ENCODE assay signal across 11 cellular contexts in the genomic region with DNA sequence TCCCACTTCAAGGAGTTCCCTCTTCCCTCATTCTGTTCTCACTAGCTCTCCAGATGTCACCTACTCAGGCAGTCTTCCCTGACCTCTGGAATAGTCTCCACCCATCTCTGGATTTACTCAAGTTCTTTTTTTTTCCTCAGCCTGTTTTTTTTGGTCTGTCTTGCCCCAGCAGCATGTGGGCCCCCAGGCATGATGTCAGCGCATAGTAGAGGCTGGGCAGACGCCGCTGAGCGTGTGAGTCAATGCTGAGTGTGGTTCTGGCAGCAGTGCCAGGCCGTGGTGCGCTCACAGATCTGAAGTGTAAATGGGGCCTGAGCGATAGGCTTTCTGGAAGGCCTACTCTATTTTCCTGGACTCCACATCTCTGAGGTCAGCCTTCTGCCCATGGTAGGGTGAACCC. TPM values are rescaled to one million over a fixed set of nuclear protein-coding genes. Genes with fewer than 3 reads are reported as not detected.
A peak's percentile ranks its signal among the peaks of the same experiment; 100 is the strongest.
DNase-seq lines count a peak whose midpoint lies in the region; FAIRE-seq and TF ChIP-seq lines count a peak whose summit lies in the region.
"Had no signal": no experiment of that assay in that cellular context is flagged by ENCODE, and none has a peak within 500 bp of the region (broad histone marks: within the 10 kb centered on the region; RNA-seq: fewer than 3 reads in every experiment).

No MANE protein-coding gene starts in this region.

- H3K27ac ChIP-seq in sigmoid colon, result no peak overlapping the region

- no peak for TF ChIP-seq CTCF in sigmoid colon (IDR thresholded peaks at IDR 0.05)

- intact Hi-C loops in sigmoid colon (cut with DNase I), result no loop called here

- WGBS in sigmoid colon, 2 donors, result 83 to 85% methylated on average over 7 of the region's 7 CpGs

- no peak overlapping the region for H3K4me3 ChIP-seq in sigmoid colon

- peak; percentile 90 for DNase-seq in ELR (ENCODE audit: low read depth)
- peak; percentile 95 for DNase-seq in RCC 7860 (ENCODE audit: low spot score)
- DNase-seq in fibroblast of gingiva (ENCODE audit: low read depth), result peak; percentile 77
- peak; percentile 89 for DNase-seq in sigmoid colon
- DNase-seq in DMS114 treated with DMSO at 0.1 percent for 48 hours (lab: John Stamatoyannopoulos, UW; ENCODE audit: unreplicated experiment), result no peak
- no peak for DNase-seq in SHP77 (lab: John Stamatoyannopoulos, UW)
- DNase-seq in GDM1 (lab: John Stamatoyannopoulos, UW), result no peak
- no peak for DNase-seq in NCI-H345 treated with DMSO at 0.1 percent for 48 hours (lab: John Stamatoyannopoulos, UW; ENCODE audit: unreplicated experiment)
- DNase-seq: activated CD4-positive, alpha-beta T cell treated with anti-CD3 and anti-CD28 coated beads, Interleukin-2, amount 50 U/mL, for 48 hours had no signal

- H3K9me3 ChIP-seq in sigmoid colon, result no peaks in the 10 kb centered on the region

- H3K27me3 ChIP-seq in sigmoid colon, result no peaks in the 10 kb centered on the region

- no peak for FAIRE-seq in RCC 7860 (lab: Jason Lieb, UNC)

- no peaks in the 10 kb centered on the region for H3K4me1 ChIP-seq in sigmoid colon

- TF ChIP-seq POLR2A in sigmoid colon (IDR thresholded peaks at IDR 0.05), result no peak

- no peaks in the 10 kb centered on the region for H3K36me3 ChIP-seq in sigmoid colon

- TF ChIP-seq EP300 in sigmoid colon (IDR thresholded peaks at IDR 0.05), result no peak

RNA-seq across cellular contexts. Expression of a gene that starts 2.7 kb away (rescaled TPM):
- under 1 TPM in 1 of 4 donors, not detected in 3; 0.54 TPM for total RNA-seq in sigmoid colon
- polyA plus RNA-seq in sigmoid colon, result not detected
- total RNA-seq: ureter had no signal
- polyA plus RNA-seq: neural cell had no signal

Comparison
In these comparisons a context has a peak if more than half of its experiments do, and no peak if none do; other contexts are left out.
1. DNase-seq: peak in ELR (single experiment), RCC 7860 (single experiment), fibroblast of gingiva (single experiment) and sigmoid colon (single experiment); none in DMS114 treated with DMSO at 0.1 percent for 48 hours (single experiment), SHP77 (0 of 2), GDM1 (single experiment) and NCI-H345 treated with DMSO at 0.1 percent for 48 hours (single experiment).